ENCODE assay signal across 16 cellular contexts in the genomic region with DNA sequence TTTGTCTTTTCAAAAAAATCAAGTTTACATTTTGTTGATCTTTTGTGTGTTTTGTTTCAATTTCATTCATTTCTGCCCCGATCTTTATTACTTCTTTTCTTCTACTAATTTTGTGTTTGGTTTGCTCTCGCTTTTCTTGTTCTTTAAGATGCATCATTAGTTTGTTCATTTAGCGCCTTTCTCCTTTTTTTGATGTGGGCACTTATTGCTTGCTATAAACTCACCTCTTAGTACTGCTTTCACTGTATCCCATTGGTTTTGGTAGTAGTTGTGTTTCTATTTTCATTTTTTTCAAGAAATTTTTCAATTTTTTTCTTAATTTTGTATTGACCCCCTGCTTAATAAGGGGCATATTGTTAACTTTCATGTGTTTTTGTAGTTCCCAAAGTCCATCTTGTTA. TPM values are rescaled to one million over a fixed set of nuclear protein-coding genes. Genes with fewer than 3 reads are reported as not detected.
A peak's percentile ranks its signal among the peaks of the same experiment; 100 is the strongest.
DNase-seq lines count a peak whose midpoint lies in the region; ATAC-seq and TF ChIP-seq lines count a peak whose summit lies in the region.
"Had no signal": no experiment of that assay in that cellular context is flagged by ENCODE, and none has a peak within 500 bp of the region (broad histone marks: within the 10 kb centered on the region; RNA-seq: fewer than 3 reads in every experiment).

No MANE protein-coding gene starts in this region.

- H3K27ac Mint-ChIP-seq in stimulated activated naive CD8-positive, alpha-beta T cell treated with anti-CD3 and anti-CD28 coated beads, Interleukin-15, Interleukin-2, amounts not matched to agents 100 ng/mL and 50 ng/mL, for 24 hours: peak overlapping the region; percentile 95
- H3K27ac Mint-ChIP-seq in activated T-helper 1 cell treated with anti-CD3 and anti-CD28 coated beads, Interleukin-12 subunit alpha, Interleukin-12 subunit beta, Interleukin-2, Interleukin-4 antibody, amounts not matched to agents 30 ng/mL and 10 ng/mL and 1 ng/mL, durations not matched to agents 14 hours and 24 hours and 36 hours: peak overlapping the region; percentile 72
- peak overlapping the region; percentile 85 to 86 for H3K27ac Mint-ChIP-seq in stimulated activated naive CD8-positive, alpha-beta T cell treated with anti-CD3 and anti-CD28 coated beads, Interleukin-15, amount 100 ng/mL, for 72 hours
- H3K27ac Mint-ChIP-seq in natural killer cell: no peak overlapping the region
- H3K27ac Mint-ChIP-seq in nephron progenitor cell: no peak overlapping the region
- H3K27ac Mint-ChIP-seq: B cell; CD4-positive, alpha-beta T cell had no signal

- peaks cover 50% of the 10 kb centered on the region for H3K36me3 Mint-ChIP-seq in stimulated activated naive CD8-positive, alpha-beta T cell treated with anti-CD3 and anti-CD28 coated beads, Interleukin-15, Interleukin-2, amounts not matched to agents 100 ng/mL and 50 ng/mL, for 24 hours (ENCODE audit: low read depth)
- H3K36me3 Mint-ChIP-seq in activated T-helper 1 cell treated with anti-CD3 and anti-CD28 coated beads, Interleukin-12 subunit alpha, Interleukin-12 subunit beta, Interleukin-2, Interleukin-4 antibody, amounts not matched to agents 30 ng/mL and 10 ng/mL and 1 ng/mL, durations not matched to agents 14 hours and 24 hours and 36 hours (ENCODE audit: low read depth): peaks cover 32% of the 10 kb centered on the region
- H3K36me3 Mint-ChIP-seq in natural killer cell (no peaks in the 10 kb centered on the region), nephron progenitor cell (ENCODE audit: low read depth) (peaks cover 88% of the 10 kb centered on the region)

- intact Hi-C loops in activated T-helper 1 cell treated with anti-CD3 and anti-CD28 coated beads, Interleukin-12 subunit alpha, Interleukin-12 subunit beta, Interleukin-2, Interleukin-4 antibody, amounts not matched to agents 30 ng/mL and 10 ng/mL and 1 ng/mL, durations not matched to agents 14 hours and 24 hours and 36 hours (cut with micrococcal nuclease): loop anchor here (5.0 kb wide), 2 partner anchors 199 to 1851 kb away; no protein-coding TSS in a partner anchor
- intact Hi-C loops in natural killer cell (cut with micrococcal nuclease): no loop called here

- peaks cover 50% of the 10 kb centered on the region for H3K4me1 Mint-ChIP-seq in stimulated activated naive CD8-positive, alpha-beta T cell treated with anti-CD3 and anti-CD28 coated beads, Interleukin-15, Interleukin-2, amounts not matched to agents 100 ng/mL and 50 ng/mL, for 24 hours (ENCODE audit: low read depth)
- peaks cover 34% of the 10 kb centered on the region for H3K4me1 Mint-ChIP-seq in activated T-helper 1 cell treated with anti-CD3 and anti-CD28 coated beads, Interleukin-12 subunit alpha, Interleukin-12 subunit beta, Interleukin-2, Interleukin-4 antibody, amounts not matched to agents 30 ng/mL and 10 ng/mL and 1 ng/mL, durations not matched to agents 14 hours and 24 hours and 36 hours (ENCODE audit: low read depth)
- peaks cover 47% of the 10 kb centered on the region for H3K4me1 Mint-ChIP-seq in stimulated activated naive CD8-positive, alpha-beta T cell treated with anti-CD3 and anti-CD28 coated beads, Interleukin-15, amount 100 ng/mL, for 72 hours
- H3K4me1 Mint-ChIP-seq in natural killer cell (no peaks in the 10 kb centered on the region), nephron progenitor cell (no peaks in the 10 kb centered on the region)

- no peaks in the 10 kb centered on the region for H3K27me3 Mint-ChIP-seq in stimulated activated naive CD8-positive, alpha-beta T cell treated with anti-CD3 and anti-CD28 coated beads, Interleukin-15, Interleukin-2, amounts not matched to agents 100 ng/mL and 50 ng/mL, for 24 hours
- H3K27me3 Mint-ChIP-seq in activated T-helper 1 cell treated with anti-CD3 and anti-CD28 coated beads, Interleukin-12 subunit alpha, Interleukin-12 subunit beta, Interleukin-2, Interleukin-4 antibody, amounts not matched to agents 30 ng/mL and 10 ng/mL and 1 ng/mL, durations not matched to agents 14 hours and 24 hours and 36 hours (ENCODE audit: insufficient read depth): no peaks in the 10 kb centered on the region
- H3K27me3 Mint-ChIP-seq in stimulated activated naive CD8-positive, alpha-beta T cell treated with anti-CD3 and anti-CD28 coated beads, Interleukin-15, amount 100 ng/mL, for 72 hours: no peaks in the 10 kb centered on the region
- H3K27me3 Mint-ChIP-seq in natural killer cell (ENCODE audit: low read depth in 2 of 2) (no peaks in the 10 kb centered on the region), nephron progenitor cell (ENCODE audit: low read depth, poor library complexity) (no peaks in the 10 kb centered on the region)
- H3K27me3 Mint-ChIP-seq: B cell; CD4-positive, alpha-beta T cell had no signal

- H3K4me3 Mint-ChIP-seq in stimulated activated naive CD8-positive, alpha-beta T cell treated with anti-CD3 and anti-CD28 coated beads, Interleukin-15, Interleukin-2, amounts not matched to agents 100 ng/mL and 50 ng/mL, for 24 hours: peak overlapping the region; percentile 4
- no peak overlapping the region for H3K4me3 Mint-ChIP-seq in activated T-helper 1 cell treated with anti-CD3 and anti-CD28 coated beads, Interleukin-12 subunit alpha, Interleukin-12 subunit beta, Interleukin-2, Interleukin-4 antibody, amounts not matched to agents 30 ng/mL and 10 ng/mL and 1 ng/mL, durations not matched to agents 14 hours and 24 hours and 36 hours
- peak overlapping the region; percentile 21 to 60 for H3K4me3 Mint-ChIP-seq in stimulated activated naive CD8-positive, alpha-beta T cell treated with anti-CD3 and anti-CD28 coated beads, Interleukin-15, amount 100 ng/mL, for 72 hours
- no peak overlapping the region for H3K4me3 Mint-ChIP-seq in natural killer cell
- no peak overlapping the region for H3K4me3 Mint-ChIP-seq in nephron progenitor cell
- H3K4me3 Mint-ChIP-seq: B cell; CD4-positive, alpha-beta T cell had no signal

- DNase-seq in stimulated activated naive CD8-positive, alpha-beta T cell treated with anti-CD3 and anti-CD28 coated beads, Interleukin-15, Interleukin-2, amounts not matched to agents 100 U/mL and 50 U/mL, for 24 hours: no peak
- no peak for DNase-seq in activated T-helper 1 cell treated with anti-CD3 and anti-CD28 coated beads, Interleukin-12 subunit alpha, Interleukin-12 subunit beta, Interleukin-2, Interleukin-4 antibody, amounts not matched to agents 30 ng/mL and 10 ng/mL and 1 ng/mL, durations not matched to agents 14 hours and 24 hours and 36 hours (ENCODE audit: low spot score)
- DNase-seq in stimulated activated naive CD8-positive, alpha-beta T cell treated with anti-CD3 and anti-CD28 coated beads, Interleukin-15, amount 100 ng/mL, for 72 hours: no peak
- DNase-seq in natural killer cell: no peak
- no peak for DNase-seq in stimulated activated CD4-positive, alpha-beta T cell treated with anti-CD3 and anti-CD28 coated beads, Interleukin-4, amount 100 ng/mL, for 4 hours
- DNase-seq in nephron progenitor cell: no peak
- DNase-seq: Calu3; CD4-positive, alpha-beta T cell; NCI-H1105 treated with DMSO at 0.1 percent for 48 hours; NCI-H187; NCI-H446; NCI-H82 had no signal

- H3K9me3 Mint-ChIP-seq in stimulated activated naive CD8-positive, alpha-beta T cell treated with anti-CD3 and anti-CD28 coated beads, Interleukin-15, Interleukin-2, amounts not matched to agents 100 ng/mL and 50 ng/mL, for 24 hours: peaks cover 15% of the 10 kb centered on the region
- H3K9me3 Mint-ChIP-seq in activated T-helper 1 cell treated with anti-CD3 and anti-CD28 coated beads, Interleukin-12 subunit alpha, Interleukin-12 subunit beta, Interleukin-2, Interleukin-4 antibody, amounts not matched to agents 30 ng/mL and 10 ng/mL and 1 ng/mL, durations not matched to agents 14 hours and 24 hours and 36 hours: peaks cover 10% of the 10 kb centered on the region
- H3K9me3 Mint-ChIP-seq in stimulated activated naive CD8-positive, alpha-beta T cell treated with anti-CD3 and anti-CD28 coated beads, Interleukin-15, amount 100 ng/mL, for 72 hours: peaks cover 17 to 28% of the 10 kb centered on the region in 2 donors
- H3K9me3 Mint-ChIP-seq in natural killer cell (no peaks in the 10 kb centered on the region), nephron progenitor cell (peaks cover 42% of the 10 kb centered on the region)

- ATAC-seq in stimulated activated naive CD8-positive, alpha-beta T cell treated with anti-CD3 and anti-CD28 coated beads, Interleukin-15, Interleukin-2, amounts not matched to agents 100 U/mL and 50 U/mL, for 24 hours: no peak
- ATAC-seq in HG03097 (IDR thresholded peaks at IDR 0.05; ENCODE audit: low FRiP score, unreplicated experiment) (peak; percentile 6), natural killer cell (no peak)
- peak; percentile 68 for ATAC-seq in stimulated activated naive CD8-positive, alpha-beta T cell treated with anti-CD3 and anti-CD28 coated beads, Interleukin-15, amount 100 ng/mL, for 72 hours
- ATAC-seq: HCT116 had no signal

- TF ChIP-seq CTCF in natural killer cell (IDR thresholded peaks at IDR 0.05) (no peak), nephron progenitor cell (IDR thresholded peaks at IDR 0.05) (no peak)

RNA-seq across cellular contexts. Expression of a gene that starts 34.4 kb away (rescaled TPM):
- total RNA-seq in activated T-helper 1 cell treated with anti-CD3 and anti-CD28 coated beads, Interleukin-12 subunit alpha, Interleukin-12 subunit beta, Interleukin-2, Interleukin-4 antibody, amounts not matched to agents 30 ng/mL and 10 ng/mL and 1 ng/mL, durations not matched to agents 14 hours and 24 hours and 36 hours: 23.0 and 24.2 TPM in 2 replicates
- total RNA-seq in natural killer cell: 10 to 100 TPM in 2 of 3 donors, 1 to 10 TPM in 1; 8.4 to 14.4 (median 11.1) TPM

Comparison
In these comparisons a context has a peak if more than half of its experiments do, and no peak if none do; other contexts are left out.
1. ATAC-seq: peak in HG03097 (single experiment) and stimulated activated naive CD8-positive, alpha-beta T cell treated with anti-CD3 and anti-CD28 coated beads, Interleukin-15, amount 100 ng/mL, for 72 hours (single experiment); none in stimulated activated naive CD8-positive, alpha-beta T cell treated with anti-CD3 and anti-CD28 coated beads, Interleukin-15, Interleukin-2, amounts not matched to agents 100 U/mL and 50 U/mL, for 24 hours (single experiment) and natural killer cell (0 of 3).
2. H3K27ac Mint-ChIP-seq: peak in stimulated activated naive CD8-positive, alpha-beta T cell treated with anti-CD3 and anti-CD28 coated beads, Interleukin-15, Interleukin-2, amounts not matched to agents 100 ng/mL and 50 ng/mL, for 24 hours (single experiment), activated T-helper 1 cell treated with anti-CD3 and anti-CD28 coated beads, Interleukin-12 subunit alpha, Interleukin-12 subunit beta, Interleukin-2, Interleukin-4 antibody, amounts not matched to agents 30 ng/mL and 10 ng/mL and 1 ng/mL, durations not matched to agents 14 hours and 24 hours and 36 hours (single experiment) and stimulated activated naive CD8-positive, alpha-beta T cell treated with anti-CD3 and anti-CD28 coated beads, Interleukin-15, amount 100 ng/mL, for 72 hours (2 of 2); none in natural killer cell (0 of 2) and nephron progenitor cell (single experiment).
3. H3K4me3 Mint-ChIP-seq: peak in stimulated activated naive CD8-positive, alpha-beta T cell treated with anti-CD3 and anti-CD28 coated beads, Interleukin-15, Interleukin-2, amounts not matched to agents 100 ng/mL and 50 ng/mL, for 24 hours (single experiment) and stimulated activated naive CD8-positive, alpha-beta T cell treated with anti-CD3 and anti-CD28 coated beads, Interleukin-15, amount 100 ng/mL, for 72 hours (2 of 2); none in activated T-helper 1 cell treated with anti-CD3 and anti-CD28 coated beads, Interleukin-12 subunit alpha, Interleukin-12 subunit beta, Interleukin-2, Interleukin-4 antibody, amounts not matched to agents 30 ng/mL and 10 ng/mL and 1 ng/mL, durations not matched to agents 14 hours and 24 hours and 36 hours (single experiment), natural killer cell (single experiment) and nephron progenitor cell (single experiment).